ENCODE assay signal across 9 cellular contexts in genomic region chr6:109373762-109374161, GRCh38. TPM values are rescaled to one million over a fixed set of nuclear protein-coding genes. Genes with fewer than 3 reads are reported as not detected.
DNase-seq lines count a peak whose midpoint lies in the region; ATAC-seq and TF ChIP-seq lines count a peak whose summit lies in the region.
"Had no signal": no experiment of that assay in that cellular context is flagged by ENCODE, and none has a peak within 500 bp of the region (broad histone marks: within the 10 kb centered on the region; RNA-seq: fewer than 3 reads in every experiment).

No MANE protein-coding gene starts in this region.

- intact Hi-C loops in left ventricle myocardium superior (cut with micrococcal nuclease) (no loop called here), cardiac septum (cut with DNase I) (no loop called here), aorta (cut with DNase I) (no loop called here)

- WGBS in aorta, 2 donors, result 92 to 93% methylated on average over 4 of the region's 4 CpGs
- WGBS in tibial nerve, 2 donors, result 88 to 92% methylated on average over 4 of the region's 4 CpGs

- ATAC-seq in left ventricle myocardium superior (peak; percentile 41), HG03108 (IDR thresholded peaks at IDR 0.05; ENCODE audit: unreplicated experiment) (peak; percentile 93), aorta (ENCODE audit: low FRiP score) (peak; percentile 38)
- ATAC-seq in activated naive CD8-positive, alpha-beta T cell treated with anti-CD3 and anti-CD28 coated beads, Interleukin-2, amount 10 ng/mL, durations not matched to agents 7 days and 5 days (ENCODE audit: low read depth), result peak; percentile 86

- no peaks in the 10 kb centered on the region for H3K27me3 ChIP-seq in aorta (ENCODE audit: control insufficient read depth in 1 of 2, insufficient read depth in 2 of 2, low read length in 1 of 2)
- H3K27me3 ChIP-seq in tibial nerve, result no peaks in the 10 kb centered on the region

- no peak overlapping the region for H3K4me3 ChIP-seq in aorta (ENCODE audit: low read length in 2 of 2)
- no peak overlapping the region for H3K4me3 ChIP-seq in tibial nerve

- no peak for TF ChIP-seq CTCF in RWPE1 (conservative IDR thresholded peaks at IDR 0.05; ENCODE audit: low read depth)
- no peak for TF ChIP-seq CTCF in tibial nerve (IDR thresholded peaks at IDR 0.05)

- H3K27ac Mint-ChIP-seq in activated naive CD8-positive, alpha-beta T cell treated with anti-CD3 and anti-CD28 coated beads, Interleukin-2, amount 10 ng/mL, durations not matched to agents 7 days and 5 days, result peak overlapping the region; percentile 27

- H3K36me3 ChIP-seq in aorta (ENCODE audit: control insufficient read depth in 1 of 2, insufficient read depth in 2 of 2, low read length in 1 of 2) (peaks cover 0 to 8% of the 10 kb centered on the region in 2 donors), tibial nerve (peaks cover 0 to 82% (median 26%) of the 10 kb centered on the region in 3 donors)

- H3K4me1 ChIP-seq in aorta (ENCODE audit: control insufficient read depth in 1 of 2, insufficient read depth in 2 of 2, low read length in 2 of 2) (peaks cover 2 to 7% of the 10 kb centered on the region in 2 donors), tibial nerve (peaks cover 0 to 74% (median 20%) of the 10 kb centered on the region in 4 donors)

- H3K9me3 Mint-ChIP-seq in activated naive CD8-positive, alpha-beta T cell treated with anti-CD3 and anti-CD28 coated beads, Interleukin-2, amount 10 ng/mL, durations not matched to agents 7 days and 5 days, result no peaks in the 10 kb centered on the region

- DNase-seq in left ventricle myocardium superior (no peak), cardiac septum (ENCODE audit: low spot score) (no peak), aorta (no peak), RWPE1 (ENCODE audit: low spot score) (no peak), iPS-NIHi11 (ENCODE audit: low spot score) (no peak), tibial nerve (ENCODE audit: low spot score in 2 of 2) (no peak)
- DNase-seq in activated naive CD8-positive, alpha-beta T cell treated with anti-CD3 and anti-CD28 coated beads, Interleukin-2, amount 10 ng/mL, durations not matched to agents 7 days and 5 days, result no peak
- DNase-seq: left cardiac atrium had no signal

- H3K36me3 Mint-ChIP-seq in activated naive CD8-positive, alpha-beta T cell treated with anti-CD3 and anti-CD28 coated beads, Interleukin-2, amount 10 ng/mL, durations not matched to agents 7 days and 5 days, result peaks cover 53% of the 10 kb centered on the region

- CTCF ChIA-PET in RWPE1 (lab: Yijun Ruan, JAX), result no interaction called here

- peaks cover 53% of the 10 kb centered on the region for H3K4me1 Mint-ChIP-seq in activated naive CD8-positive, alpha-beta T cell treated with anti-CD3 and anti-CD28 coated beads, Interleukin-2, amount 10 ng/mL, durations not matched to agents 7 days and 5 days

- no peaks in the 10 kb centered on the region for H3K9me3 ChIP-seq in aorta (ENCODE audit: control insufficient read depth, low read length)
- H3K9me3 ChIP-seq in tibial nerve, result no peaks in the 10 kb centered on the region

- no peak overlapping the region for H3K27ac ChIP-seq in aorta (ENCODE audit: low read depth in 1 of 2, low read length in 2 of 2)
- no peak overlapping the region for H3K27ac ChIP-seq in RWPE1
- no peak overlapping the region for H3K27ac ChIP-seq in tibial nerve

- H3K4me3 Mint-ChIP-seq in activated naive CD8-positive, alpha-beta T cell treated with anti-CD3 and anti-CD28 coated beads, Interleukin-2, amount 10 ng/mL, durations not matched to agents 7 days and 5 days, result peak overlapping the region; percentile 44

- POLR2A ChIA-PET in activated naive CD8-positive, alpha-beta T cell treated with anti-CD3 and anti-CD28 coated beads, Interleukin-2, amount 10 ng/mL, durations not matched to agents 7 days and 5 days (lab: Charles Lee), result interaction anchor here (1.0 to 4.9 kb wide), 3 partner anchors 9 to 149 kb away, joined by 3 to 39 read pairs (median 6); partner anchors contain the start of gene CD164
- POLR2A ChIA-PET in RWPE1 (lab: Yijun Ruan, JAX; ENCODE audit: low non-redundant PET), result no interaction called here

- TF ChIP-seq EP300 in tibial nerve (IDR thresholded peaks at IDR 0.05), result peak in 1 of 2 donors; percentile 17

- no peaks in the 10 kb centered on the region for H3K27me3 Mint-ChIP-seq in activated naive CD8-positive, alpha-beta T cell treated with anti-CD3 and anti-CD28 coated beads, Interleukin-2, amount 10 ng/mL, durations not matched to agents 7 days and 5 days

- no peak for TF ChIP-seq POLR2A in tibial nerve (IDR thresholded peaks at IDR 0.05)

RNA-seq across cellular contexts. Expression of gene CD164, which starts 8.5 kb away (rescaled TPM):
- total RNA-seq in left ventricle myocardium superior (100 TPM), cardiac septum (137 TPM), aorta (100 to 1,000 TPM; 226 TPM), tibial nerve (100 to 1,000 TPM; 119 to 175 (median 129) TPM)
- 100 to 1,000 TPM; 250 to 252 TPM for total RNA-seq in activated naive CD8-positive, alpha-beta T cell treated with anti-CD3 and anti-CD28 coated beads, Interleukin-2, amount 10 ng/mL, durations not matched to agents 7 days and 5 days
- polyA plus RNA-seq in aorta, result 100 to 1,000 TPM; 124 to 182 TPM

Comparison
In these comparisons a context has a peak if more than half of its experiments do, and no peak if none do; other contexts are left out.
1. ATAC-seq: peak in every context shown above with its lines; median percentile 93 in HG03108; 86 in activated naive CD8-positive, alpha-beta T cell treated with anti-CD3 and anti-CD28 coated beads, Interleukin-2, amount 10 ng/mL, durations not matched to agents 7 days and 5 days; 41 in left ventricle myocardium superior; 38 in aorta.